ENCODE assay signal across 8 cellular contexts in the genomic region with DNA sequence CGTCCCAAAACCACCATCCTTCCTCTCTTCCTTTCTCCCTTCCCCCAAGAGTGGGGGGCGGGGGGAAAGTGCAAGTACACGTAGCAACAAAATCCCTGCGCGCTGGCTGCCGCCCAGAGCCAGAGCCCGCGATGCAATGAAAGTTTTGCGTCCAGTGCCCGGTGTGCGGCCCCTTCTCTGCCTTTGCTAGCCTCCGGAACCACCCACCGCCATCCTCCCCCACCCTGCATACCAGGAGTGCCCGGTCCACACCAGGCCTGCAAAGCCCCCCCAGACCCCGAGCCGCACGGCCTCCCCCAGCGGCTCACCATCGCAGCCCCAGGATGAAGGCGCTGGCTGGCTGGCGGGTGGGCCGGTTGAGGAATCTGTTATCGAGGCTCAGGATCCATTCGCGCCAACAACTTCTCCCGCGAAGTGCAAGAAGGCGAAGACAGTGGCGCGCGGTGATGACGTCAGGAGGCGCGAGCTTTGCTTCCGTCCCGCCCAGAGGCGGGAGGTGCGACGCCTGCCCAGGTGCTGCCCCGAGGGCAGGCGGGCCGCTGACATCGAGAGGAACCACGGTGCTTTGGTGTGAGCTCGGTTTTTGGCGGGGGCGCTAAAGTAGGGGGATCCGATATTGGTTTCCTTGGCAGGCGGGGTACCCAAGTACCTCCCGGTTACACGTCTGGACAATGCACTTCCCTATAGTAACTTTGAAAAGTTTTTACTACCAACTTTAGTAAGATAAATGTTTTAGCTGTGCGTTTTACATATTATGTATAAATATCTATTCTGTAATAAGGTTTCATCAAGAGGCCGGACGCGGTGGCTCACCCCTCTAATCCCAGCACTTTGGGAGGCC. TPM values are rescaled to one million over a fixed set of nuclear protein-coding genes. Genes with fewer than 3 reads are reported as not detected.
DNase-seq lines count a peak whose midpoint lies in the region; ATAC-seq and TF ChIP-seq lines count a peak whose summit lies in the region.

A gene with protein sequence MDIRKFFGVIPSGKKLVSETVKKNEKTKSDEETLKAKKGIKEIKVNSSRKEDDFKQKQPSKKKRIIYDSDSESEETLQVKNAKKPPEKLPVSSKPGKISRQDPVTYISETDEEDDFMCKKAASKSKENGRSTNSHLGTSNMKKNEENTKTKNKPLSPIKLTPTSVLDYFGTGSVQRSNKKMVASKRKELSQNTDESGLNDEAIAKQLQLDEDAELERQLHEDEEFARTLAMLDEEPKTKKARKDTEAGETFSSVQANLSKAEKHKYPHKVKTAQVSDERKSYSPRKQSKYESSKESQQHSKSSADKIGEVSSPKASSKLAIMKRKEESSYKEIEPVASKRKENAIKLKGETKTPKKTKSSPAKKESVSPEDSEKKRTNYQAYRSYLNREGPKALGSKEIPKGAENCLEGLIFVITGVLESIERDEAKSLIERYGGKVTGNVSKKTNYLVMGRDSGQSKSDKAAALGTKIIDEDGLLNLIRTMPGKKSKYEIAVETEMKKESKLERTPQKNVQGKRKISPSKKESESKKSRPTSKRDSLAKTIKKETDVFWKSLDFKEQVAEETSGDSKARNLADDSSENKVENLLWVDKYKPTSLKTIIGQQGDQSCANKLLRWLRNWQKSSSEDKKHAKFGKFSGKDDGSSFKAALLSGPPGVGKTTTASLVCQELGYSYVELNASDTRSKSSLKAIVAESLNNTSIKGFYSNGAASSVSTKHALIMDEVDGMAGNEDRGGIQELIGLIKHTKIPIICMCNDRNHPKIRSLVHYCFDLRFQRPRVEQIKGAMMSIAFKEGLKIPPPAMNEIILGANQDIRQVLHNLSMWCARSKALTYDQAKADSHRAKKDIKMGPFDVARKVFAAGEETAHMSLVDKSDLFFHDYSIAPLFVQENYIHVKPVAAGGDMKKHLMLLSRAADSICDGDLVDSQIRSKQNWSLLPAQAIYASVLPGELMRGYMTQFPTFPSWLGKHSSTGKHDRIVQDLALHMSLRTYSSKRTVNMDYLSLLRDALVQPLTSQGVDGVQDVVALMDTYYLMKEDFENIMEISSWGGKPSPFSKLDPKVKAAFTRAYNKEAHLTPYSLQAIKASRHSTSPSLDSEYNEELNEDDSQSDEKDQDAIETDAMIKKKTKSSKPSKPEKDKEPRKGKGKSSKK (minus strand): TSS at position 432 of the 841 bp plus-strand sequence. CDS start 121 bp downstream, at position 311.

- H3K27me3 ChIP-seq in right atrium auricular region (no peaks in the 10 kb centered on the region), psoas muscle (ENCODE audit: insufficient read depth in 3 of 3, low read length in 2 of 3) (no peaks in the 10 kb centered on the region)

- POLR2A ChIA-PET in GM10248 (lab: Yijun Ruan, JAX): interaction anchor here (1.0 kb wide), 1 partner anchor 9 kb away, joined by 4 read pairs; no protein-coding TSS in a partner anchor

- H3K36me3 ChIP-seq in right atrium auricular region: no peaks in the 10 kb centered on the region
- H3K36me3 ChIP-seq in psoas muscle (ENCODE audit: insufficient read depth in 1 of 2, low read depth in 1 of 2): no peaks in the 10 kb centered on the region
- no peaks in the 10 kb centered on the region for H3K36me3 ChIP-seq in urinary bladder (ENCODE audit: insufficient read depth)

- no peaks in the 10 kb centered on the region for H3K9me3 ChIP-seq in T-helper 17 cell (ENCODE audit: control insufficient read depth, low read length, poor library complexity, severe bottlenecking)
- H3K9me3 ChIP-seq in right atrium auricular region: no peaks in the 10 kb centered on the region
- no peaks in the 10 kb centered on the region for H3K9me3 ChIP-seq in psoas muscle

- peak within 1 kb of the TSS; percentile 96 for H3K27ac Mint-ChIP-seq in T-helper 17 cell

- H3K4me1 ChIP-seq in right atrium auricular region (peaks cover 0 to 22% of the 10 kb centered on the region in 2 donors), psoas muscle (peaks cover 14% of the 10 kb centered on the region), urinary bladder (ENCODE audit: insufficient read depth) (no peaks in the 10 kb centered on the region)

- CTCF ChIA-PET in GM10248 (lab: Yijun Ruan, JAX): interaction anchor here (1.2 to 1.8 kb wide), 2 partner anchors 8 to 15 kb away, joined by 3 to 6 read pairs; no protein-coding TSS in a partner anchor

- no peaks in the 10 kb centered on the region for H3K36me3 Mint-ChIP-seq in T-helper 17 cell (ENCODE audit: low read depth)

- no peaks in the 10 kb centered on the region for H3K27me3 Mint-ChIP-seq in T-helper 17 cell

- H3K4me3 Mint-ChIP-seq in T-helper 17 cell: peak within 1 kb of the TSS; percentile 95

- TF ChIP-seq CTCF in GM10248 (IDR thresholded peaks at IDR 0.05; ENCODE audit: control extremely low read depth, extremely low read depth, low read depth, missing control alignments): no peak
- TF ChIP-seq CTCF in right atrium auricular region (IDR thresholded peaks at IDR 0.05): no peak
- no peak for TF ChIP-seq CTCF in psoas muscle (IDR thresholded peaks at IDR 0.05)

- peak; percentile 91 for DNase-seq in GM10248 (ENCODE audit: extremely low spot score)
- DNase-seq in NCI-H146 (lab: John Stamatoyannopoulos, UW): peak; percentile 93
- peak; percentile 84 to 91 (median 84) for DNase-seq in T-helper 17 cell
- peak; percentile 10 to 89 (median 64) for DNase-seq in amygdala (lab: John Stamatoyannopoulos, UW)
- DNase-seq in right atrium auricular region (ENCODE audit: low spot score): peak; percentile 91
- peak; percentile 91 to 94 for DNase-seq in psoas muscle

- ATAC-seq in HG02759 (IDR thresholded peaks at IDR 0.05; ENCODE audit: unreplicated experiment) (peak; percentile 90), T-helper 17 cell (peak; percentile 96), psoas muscle (peak; percentile 94 to 99 (median 97))

- peak within 1 kb of the TSS; percentile 84 to 92 for H3K27ac ChIP-seq in right atrium auricular region
- peak within 1 kb of the TSS; percentile 73 for H3K27ac ChIP-seq in psoas muscle
- peak within 1 kb of the TSS; percentile 73 for H3K27ac ChIP-seq in urinary bladder (ENCODE audit: low read depth)

- intact Hi-C loops in psoas muscle (cut with DNase I): no loop called here

- H3K4me3 ChIP-seq in right atrium auricular region (peak within 1 kb of the TSS; percentile 90 to 91), psoas muscle (peak within 1 kb of the TSS; percentile 95), urinary bladder (ENCODE audit: low read depth, low read length) (peak within 1 kb of the TSS; percentile 91)

- WGBS in psoas muscle, 3 donors: 4% methylated on average over 55 of the region's 55 CpGs
- 3% methylated on average over 55 of the region's 55 CpGs for WGBS in urinary bladder

- H3K4me1 Mint-ChIP-seq in T-helper 17 cell: peaks cover 26% of the 10 kb centered on the region

RNA-seq across cellular contexts. Expression of the gene that starts here (rescaled TPM):
- total RNA-seq in T-helper 17 cell: 10 to 100 TPM; 72.5 to 86.3 TPM
- 10 to 100 TPM; 16.4 to 30.4 TPM for total RNA-seq in right atrium auricular region
- total RNA-seq in psoas muscle: 10 to 100 TPM; 13.4 to 21.0 (median 15.8) TPM
- polyA plus RNA-seq in psoas muscle: 10 to 100 TPM in 1 of 3 donors, 1 to 10 TPM in 2; 6.7 to 18.9 (median 7.4) TPM
- 68.6 TPM for total RNA-seq in urinary bladder
- polyA plus RNA-seq in urinary bladder: 24.2 TPM

Comparison
In these comparisons a context has a peak if more than half of its experiments do, and no peak if none do; other contexts are left out.
1. Peak in every context shown above with its lines: DNase-seq, ATAC-seq, H3K4me3 ChIP-seq and H3K27ac ChIP-seq.